ENCODE assay signal across 15 cellular contexts in genomic region chr1:113913312-113913668, GRCh38. TPM values are rescaled to one million over a fixed set of nuclear protein-coding genes. Genes with fewer than 3 reads are reported as not detected.
DNase-seq lines count a peak whose midpoint lies in the region; ATAC-seq and TF ChIP-seq lines count a peak whose summit lies in the region.
"Had no signal": no experiment of that assay in that cellular context is flagged by ENCODE, and none has a peak within 500 bp of the region (broad histone marks: within the 10 kb centered on the region; RNA-seq: fewer than 3 reads in every experiment).

No MANE protein-coding gene starts in this region.

- no peaks in the 10 kb centered on the region for H3K9me3 Mint-ChIP-seq in brain
- no peaks in the 10 kb centered on the region for H3K9me3 Mint-ChIP-seq in activated T-cell treated with anti-CD3 and anti-CD28 coated beads, Interleukin-2, amount 50 U/mL, for 72 hours
- H3K9me3 Mint-ChIP-seq: activated CD4-positive, alpha-beta memory T cell treated with anti-CD3 and anti-CD28 coated beads, Interleukin-2, amount 10 ng/mL, durations not matched to agents 7 days and 5 days had no signal

- peak overlapping the region in 4 of 5 experiments; percentile 74 to 88 (median 86) for H3K27ac Mint-ChIP-seq in brain
- no peak overlapping the region for H3K27ac Mint-ChIP-seq in activated T-cell treated with anti-CD3 and anti-CD28 coated beads, Interleukin-2, amount 50 U/mL, for 72 hours
- H3K27ac Mint-ChIP-seq: activated CD4-positive, alpha-beta memory T cell treated with anti-CD3 and anti-CD28 coated beads, Interleukin-2, amount 10 ng/mL, durations not matched to agents 7 days and 5 days had no signal

- CTCF ChIA-PET in AG04450 (lab: Charles Lee): interaction anchor here (0.9 to 1.2 kb wide), 4 partner anchors 17 to 432 kb away, joined by 3 to 5 read pairs (median 3); no protein-coding TSS in a partner anchor

- intact Hi-C loops in right cardiac atrium (cut with DNase I) (no loop called here), gastrocnemius medialis (cut with DNase I; ENCODE audit: low total_unique reads) (loop anchor here (2.0 kb wide), 1 partner anchor 16 kb away; the partner anchor contains the start of gene HIPK1)

- H3K4me1 ChIP-seq in right cardiac atrium (ENCODE audit: control insufficient read depth, insufficient read depth, low read length) (peaks cover 6% of the 10 kb centered on the region), gastrocnemius medialis (peaks cover 17 to 18% of the 10 kb centered on the region in 2 donors)
- H3K4me1 ChIP-seq: adrenal gland, testis had no signal

- in situ Hi-C loops in gastrocnemius medialis (cut with MboI; ENCODE audit: low sequenced_read_pairs in 4 of 4): loop anchor here in 2 of 4 donors (25.0 kb wide), 2 partner anchors 526 to 1301 kb away; partner anchors contain the start of genes CAPZA1 (in 1 of the 2), MAGI3 (in 1 of the 2) and ST7L (in 1 of the 2)

- POLR2A ChIA-PET in AG04450 (lab: Yijun Ruan, JAX): interaction anchor here (1.2 to 1.7 kb wide), 3 partner anchors 8 to 17 kb away, joined by 4 to 8 read pairs (median 4); partner anchors contain the start of genes AP4B1, DCLRE1B and HIPK1

- no peak for TF ChIP-seq CTCF in AG04450 (IDR thresholded peaks at IDR 0.05; ENCODE audit: low read depth, low read length)
- TF ChIP-seq CTCF in brain (conservative IDR thresholded peaks at IDR 0.05): no peak
- TF ChIP-seq CTCF in gastrocnemius medialis (IDR thresholded peaks at IDR 0.05 in 4 of 5, conservative IDR thresholded peaks at IDR 0.05 in 1 of 5): no peak

- no peaks in the 10 kb centered on the region for H3K27me3 ChIP-seq in AG04450 (ENCODE audit: control insufficient read depth, insufficient read depth, low read length)
- H3K27me3 ChIP-seq in right cardiac atrium (ENCODE audit: control insufficient read depth, insufficient read depth): no peaks in the 10 kb centered on the region
- H3K27me3 ChIP-seq in gastrocnemius medialis: no peaks in the 10 kb centered on the region
- H3K27me3 ChIP-seq: adrenal gland, testis had no signal

- ATAC-seq in right cardiac atrium (peak in 1 of 2 donors; percentile 33), gastrocnemius medialis (peak in 1 of 2 donors; percentile 40), HG03571 (IDR thresholded peaks at IDR 0.05; ENCODE audit: unreplicated experiment) (no peak), GM21723 (IDR thresholded peaks at IDR 0.05; ENCODE audit: unreplicated experiment) (no peak)
- ATAC-seq in activated T-cell treated with anti-CD3 and anti-CD28 coated beads, Interleukin-2, amount 50 U/mL, for 72 hours (replicated peaks in 1 of 2): no peak
- ATAC-seq: GM12878, HepG2 had no signal

- no peak for DNase-seq in AG04450 (ENCODE audit: low read depth, low spot score)
- DNase-seq in right cardiac atrium: no peak
- no peak for DNase-seq in gastrocnemius medialis
- no peak for DNase-seq in activated T-cell treated with anti-CD3 and anti-CD28 coated beads, Interleukin-2, amount 50 U/mL, for 72 hours
- no peak for DNase-seq in stimulated activated CD8-positive, alpha-beta memory T cell treated with anti-CD3 and anti-CD28 coated beads, Interleukin-4, amount 100 ng/mL, for 48 hours
- DNase-seq: activated CD4-positive, alpha-beta memory T cell treated with anti-CD3 and anti-CD28 coated beads, Interleukin-2, amount 10 ng/mL, durations not matched to agents 7 days and 5 days; NCI-H1048 had no signal

- H3K27ac ChIP-seq in AG04450 (ENCODE audit: low read depth, low read length) (peak overlapping the region; percentile 43), right cardiac atrium (ENCODE audit: low read length) (peak overlapping the region; percentile 96), gastrocnemius medialis (peak overlapping the region; percentile 67 to 73 (median 72))
- H3K27ac ChIP-seq: testis had no signal

- TF ChIP-seq POLR2A in gastrocnemius medialis (IDR thresholded peaks at IDR 0.05): no peak

- H3K36me3 Mint-ChIP-seq in brain: peaks cover 11% of the 10 kb centered on the region
- H3K36me3 Mint-ChIP-seq in activated T-cell treated with anti-CD3 and anti-CD28 coated beads, Interleukin-2, amount 50 U/mL, for 72 hours (ENCODE audit: insufficient read depth in 2 of 2): peaks cover 6 to 25% of the 10 kb centered on the region in 2 donors

- H3K4me1 Mint-ChIP-seq in brain: peaks cover 30% of the 10 kb centered on the region
- peaks cover 25% of the 10 kb centered on the region for H3K4me1 Mint-ChIP-seq in activated T-cell treated with anti-CD3 and anti-CD28 coated beads, Interleukin-2, amount 50 U/mL, for 72 hours (ENCODE audit: low read depth)

- peaks cover 0 to 22% of the 10 kb centered on the region in 2 donors for H3K36me3 ChIP-seq in gastrocnemius medialis

- H3K9me3 ChIP-seq in AG04450 (ENCODE audit: control insufficient read depth, insufficient read depth, low read length) (no peaks in the 10 kb centered on the region), right cardiac atrium (ENCODE audit: control insufficient read depth, low read length) (no peaks in the 10 kb centered on the region), gastrocnemius medialis (no peaks in the 10 kb centered on the region)
- H3K9me3 ChIP-seq: adrenal gland, testis had no signal

- no peaks in the 10 kb centered on the region for H3K27me3 Mint-ChIP-seq in brain
- H3K27me3 Mint-ChIP-seq in activated T-cell treated with anti-CD3 and anti-CD28 coated beads, Interleukin-2, amount 50 U/mL, for 72 hours (ENCODE audit: low read depth): no peaks in the 10 kb centered on the region
- H3K27me3 Mint-ChIP-seq: activated CD4-positive, alpha-beta memory T cell treated with anti-CD3 and anti-CD28 coated beads, Interleukin-2, amount 10 ng/mL, durations not matched to agents 7 days and 5 days had no signal

- 25% methylated on average over 3 of the region's 3 CpGs for WGBS in right cardiac atrium

- peak overlapping the region in 2 of 5 experiments; percentile 27 to 50 for H3K4me3 Mint-ChIP-seq in brain
- H3K4me3 Mint-ChIP-seq in activated T-cell treated with anti-CD3 and anti-CD28 coated beads, Interleukin-2, amount 50 U/mL, for 72 hours: no peak overlapping the region
- H3K4me3 Mint-ChIP-seq: activated CD4-positive, alpha-beta memory T cell treated with anti-CD3 and anti-CD28 coated beads, Interleukin-2, amount 10 ng/mL, durations not matched to agents 7 days and 5 days had no signal

- no peak overlapping the region for H3K4me3 ChIP-seq in AG04450 (ENCODE audit: low read depth, low read length)
- no peak overlapping the region for H3K4me3 ChIP-seq in right cardiac atrium (ENCODE audit: low read length)
- H3K4me3 ChIP-seq in gastrocnemius medialis: peak overlapping the region in 2 of 4 donors; percentile 4 to 15
- H3K4me3 ChIP-seq: adrenal gland, GM12878, testis had no signal

RNA-seq across cellular contexts. Expression of gene DCLRE1B, which starts 8.2 kb away (rescaled TPM):
- 2.7 and 3.2 TPM in 2 replicates for polyA plus RNA-seq in AG04450 (2011; rRNA removed)
- polyA minus RNA-seq in AG04450 (2011; rRNA and poly(A)+ RNA removed): 3.2 and 4.7 TPM in 2 replicates
- polyA plus RNA-seq in brain (ENCODE audit: insufficient read depth, low read depth, low replicate concordance): 8.8 TPM
- 1 to 10 TPM; 2.3 to 3.4 (median 2.6) TPM for total RNA-seq in right cardiac atrium
- 0.97 TPM for polyA plus RNA-seq in right cardiac atrium
- 1 to 10 TPM; 1.4 to 3.3 (median 1.7) TPM for total RNA-seq in gastrocnemius medialis
- total RNA-seq in activated T-cell treated with anti-CD3 and anti-CD28 coated beads, Interleukin-2, amount 50 U/mL, for 72 hours: 10 to 100 TPM; 13.8 to 17.8 TPM

RNA-seq across cellular contexts. Expression of gene AP4B1, which starts 8.7 kb away (rescaled TPM):
- polyA plus RNA-seq in AG04450 (2011; rRNA removed): 13.6 and 16.5 TPM in 2 replicates
- polyA minus RNA-seq in AG04450 (2011; rRNA and poly(A)+ RNA removed): 17.0 and 17.1 TPM in 2 replicates
- 8.2 TPM for polyA plus RNA-seq in brain (ENCODE audit: insufficient read depth, low read depth, low replicate concordance)
- 10 to 100 TPM; 11.0 to 16.7 (median 15.8) TPM for total RNA-seq in right cardiac atrium
- 8.9 TPM for polyA plus RNA-seq in right cardiac atrium
- total RNA-seq in gastrocnemius medialis: 10 to 100 TPM in 1 of 4 donors, 1 to 10 TPM in 3; 6.5 to 11.2 (median 8.4) TPM
- total RNA-seq in activated T-cell treated with anti-CD3 and anti-CD28 coated beads, Interleukin-2, amount 50 U/mL, for 72 hours: 10 to 100 TPM; 50.5 to 68.8 TPM

RNA-seq across cellular contexts. Expression of gene HIPK1, which starts 15.8 kb away (rescaled TPM):
- polyA plus RNA-seq in AG04450 (2011; rRNA removed) (28.4 and 31.3 TPM in 2 replicates), brain (ENCODE audit: insufficient read depth, low read depth, low replicate concordance) (39.3 TPM), right cardiac atrium (14.4 TPM)
- 119 and 124 TPM in 2 replicates for polyA minus RNA-seq in AG04450 (2011; rRNA and poly(A)+ RNA removed)
- total RNA-seq in right cardiac atrium (10 to 100 TPM; 56.1 to 98.7 (median 62.8) TPM), gastrocnemius medialis (10 to 100 TPM; 54.4 to 67.6 (median 60.0) TPM)
- total RNA-seq in activated T-cell treated with anti-CD3 and anti-CD28 coated beads, Interleukin-2, amount 50 U/mL, for 72 hours: 10 to 100 TPM; 74.4 to 75.6 TPM

RNA-seq across cellular contexts. Expression of gene BCL2L15, which starts 25.9 kb away (rescaled TPM):
- 0.11 and 0.12 TPM in 2 replicates for polyA plus RNA-seq in AG04450 (2011; rRNA removed)
- polyA minus RNA-seq in AG04450 (2011; rRNA and poly(A)+ RNA removed): 0.04 and 0.05 TPM in 2 replicates
- polyA plus RNA-seq in brain (ENCODE audit: insufficient read depth, low read depth, low replicate concordance): not detected
- total RNA-seq in right cardiac atrium: under 1 TPM; 0.15 to 0.89 (median 0.36) TPM
- 0.09 TPM for polyA plus RNA-seq in right cardiac atrium
- under 1 TPM in 1 of 4 donors, not detected in 3; 0.32 TPM for total RNA-seq in gastrocnemius medialis
- 1 to 10 TPM; 1.3 to 1.7 TPM for total RNA-seq in activated T-cell treated with anti-CD3 and anti-CD28 coated beads, Interleukin-2, amount 50 U/mL, for 72 hours
- total RNA-seq: H4 had no signal

RNA-seq across cellular contexts. Expression of gene PTPN22, which starts 41.8 kb away (rescaled TPM):
- polyA plus RNA-seq in AG04450 (2011; rRNA removed) (0.17 and 0.21 TPM in 2 replicates), brain (ENCODE audit: insufficient read depth, low read depth, low replicate concordance) (not detected), right cardiac atrium (0.48 TPM)
- 0.26 TPM in 1 of 2 replicates, not detected in the other for polyA minus RNA-seq in AG04450 (2011; rRNA and poly(A)+ RNA removed)
- total RNA-seq in right cardiac atrium (1 to 10 TPM; 1.1 to 1.6 (median 1.4) TPM), gastrocnemius medialis (1 to 10 TPM in 1 of 4 donors, under 1 TPM in 3; 0.10 to 1.7 (median 0.63) TPM)
- 10 to 100 TPM; 59.8 to 82.5 TPM for total RNA-seq in activated T-cell treated with anti-CD3 and anti-CD28 coated beads, Interleukin-2, amount 50 U/mL, for 72 hours
- total RNA-seq: HepG2 had no signal
- polyA plus RNA-seq: HepG2 had no signal

Comparison
In these comparisons a context has a peak if more than half of its experiments do, and no peak if none do; other contexts are left out.
1. H3K27ac ChIP-seq: peak in every context shown above with its lines; median percentile 96 in right cardiac atrium; 72 in gastrocnemius medialis; 43 in AG04450.